9 cellular contexts compared by ENCODE assay signal in the genomic region with DNA sequence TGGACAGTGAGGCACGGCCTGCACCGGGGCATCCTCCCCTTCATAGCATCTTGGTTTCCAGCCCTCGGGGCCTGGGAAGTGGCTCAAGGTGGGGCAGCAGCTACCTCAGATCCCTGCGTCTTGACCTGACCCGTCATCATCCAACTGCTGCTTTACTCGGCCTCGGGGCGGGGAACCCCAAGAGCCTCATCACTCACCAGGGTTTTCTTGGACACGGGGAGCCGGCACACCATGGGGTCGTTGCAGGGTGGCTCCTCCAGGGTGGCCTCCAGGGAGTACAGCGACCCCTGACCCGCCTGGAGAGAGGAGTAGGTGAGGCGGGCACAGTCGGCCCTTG. TPM values are rescaled to one million over a fixed set of nuclear protein-coding genes. Genes with fewer than 3 reads are reported as not detected.
DNase-seq lines count a peak whose midpoint lies in the region; ATAC-seq, FAIRE-seq and TF ChIP-seq lines count a peak whose summit lies in the region.
"Had no signal": no experiment of that assay in that cellular context is flagged by ENCODE, and none has a peak within 500 bp of the region (broad histone marks: within the 10 kb centered on the region; RNA-seq: fewer than 3 reads in every experiment).

No MANE protein-coding gene starts in this region.

- H3K27me3 ChIP-seq in K562 (ENCODE audit: control insufficient read depth in 2 of 2, insufficient read depth in 2 of 2, low read length in 2 of 2): peaks cover 0 to 10% of the 10 kb centered on the region in 2 experiments; a peak in 2 of 5 replicates
- no peaks in the 10 kb centered on the region for H3K27me3 ChIP-seq in right lobe of liver
- H3K27me3 ChIP-seq in transverse colon: peaks cover 11% of the 10 kb centered on the region

- FAIRE-seq in K562 (lab: Jason Lieb, UNC) (no peak), GM12891 (lab: Jason Lieb, UNC) (no peak), frontal cortex (lab: Jason Lieb, UNC) (no peak)

- no peak for TF ChIP-seq POLR2A in K562 (conservative IDR thresholded peaks at IDR 0.05)
- no peak for TF ChIP-seq POLR2A in right lobe of liver (IDR thresholded peaks at IDR 0.05)
- no peak for TF ChIP-seq POLR2A in transverse colon (IDR thresholded peaks at IDR 0.05)
- TF ChIP-seq POLR2A in GM12891 (IDR thresholded peaks at IDR 0.05; ENCODE audit: low read depth, low read length): no peak

- intact Hi-C loops in K562 (cut with micrococcal nuclease) (no loop called here), right lobe of liver (cut with DNase I) (no loop called here), transverse colon (cut with DNase I; ENCODE audit: low total_unique reads) (no loop called here)

- peaks cover 8 to 19% of the 10 kb centered on the region in 2 experiments; a peak in 4 of 5 replicates for H3K4me1 ChIP-seq in K562 (replicated peaks in 1 of 2; ENCODE audit: control insufficient read depth in 2 of 2, insufficient read depth in 2 of 2, low read length in 2 of 2)
- H3K4me1 ChIP-seq in right lobe of liver: peaks cover 0 to 5% (median 0%) of the 10 kb centered on the region in 4 donors
- peaks cover 5 to 18% (median 13%) of the 10 kb centered on the region in 4 donors for H3K4me1 ChIP-seq in transverse colon
- H3K4me1 ChIP-seq: Caco-2 had no signal

- no peaks in the 10 kb centered on the region for H4K20me1 ChIP-seq in K562 (replicated peaks; ENCODE audit: control insufficient read depth, insufficient read depth, low read length)

- CTCF ChIA-PET in K562 (lab: Yijun Ruan, JAX; ENCODE audit: low intra/inter-chr PET ratio): no interaction called here

- in situ Hi-C loops in K562 (cut with MboI): loop anchor here (5.0 kb wide), 1 partner anchor 270 kb away; no protein-coding TSS in a partner anchor
- in situ Hi-C loops in transverse colon (cut with MboI; ENCODE audit: low pct_ligation_motif_present in 1 of 4, low pct_unique_long_range_greater_than_20kb in 1 of 4, low sequenced_read_pairs in 3 of 4): loop anchor here in 2 of 4 donors (10.0 to 25.0 kb wide), 2 partner anchors 163 to 270 kb away; a partner anchor contains a TSS

- H3K4me2 ChIP-seq in K562 (ENCODE audit: insufficient read depth, low read length): peak overlapping the region; percentile 72

- H3K36me3 ChIP-seq in K562 (ENCODE audit: control insufficient read depth, insufficient read depth, low read length): no peaks in the 10 kb centered on the region
- H3K36me3 ChIP-seq in right lobe of liver: no peaks in the 10 kb centered on the region
- H3K36me3 ChIP-seq in transverse colon: no peaks in the 10 kb centered on the region

- H3K4me1 Mint-ChIP-seq in activated T-cell treated with anti-CD3 and anti-CD28 coated beads, Interleukin-2, amount 50 U/mL, for 72 hours (ENCODE audit: low read depth): peaks cover 5% of the 10 kb centered on the region

- no peak for ATAC-seq in activated T-cell treated with anti-CD3 and anti-CD28 coated beads, Interleukin-2, amount 50 U/mL, for 72 hours (replicated peaks in 1 of 2)
- ATAC-seq in K562 (no peak), right lobe of liver (no peak)

- H3K36me3 Mint-ChIP-seq in activated T-cell treated with anti-CD3 and anti-CD28 coated beads, Interleukin-2, amount 50 U/mL, for 72 hours (ENCODE audit: insufficient read depth in 2 of 2): peaks cover 0 to 1% of the 10 kb centered on the region in 2 donors

- H3K4me3 ChIP-seq in K562: peak overlapping the region; percentile 48
- peak overlapping the region; percentile 65 to 70 (median 68) for H3K4me3 ChIP-seq in right lobe of liver
- H3K4me3 ChIP-seq in transverse colon: peak overlapping the region; percentile 55 to 72 (median 59)

- peak overlapping the region; percentile 80 for H3K4me3 Mint-ChIP-seq in activated T-cell treated with anti-CD3 and anti-CD28 coated beads, Interleukin-2, amount 50 U/mL, for 72 hours

- no peak overlapping the region for H3K27ac ChIP-seq in K562 (ENCODE audit: extremely low read depth, low read depth, low read length)
- no peak overlapping the region for H3K27ac ChIP-seq in right lobe of liver
- peak overlapping the region in 3 of 4 donors; percentile 28 to 72 (median 53) for H3K27ac ChIP-seq in transverse colon

- peak overlapping the region in 1 of 2 experiments; percentile 83; a peak in 2 of 4 replicates for H3K9ac ChIP-seq in K562 (ENCODE audit: insufficient read depth in 1 of 2, low read depth in 2 of 2, low read length in 2 of 2)

- no peak for TF ChIP-seq CTCF in K562 (IDR thresholded peaks at IDR 0.05 in 2 of 3, conservative IDR thresholded peaks at IDR 0.05 in 1 of 3; ENCODE audit: insufficient read depth in 2 of 3, low read depth in 1 of 3, low read length in 3 of 3)
- TF ChIP-seq CTCF in right lobe of liver (IDR thresholded peaks at IDR 0.05): no peak
- no peak for TF ChIP-seq CTCF in transverse colon (IDR thresholded peaks at IDR 0.05)

- TF ChIP-seq RAD21 in K562 (CRISPR knock-in tag; conservative IDR thresholded peaks at IDR 0.05 in 1 of 2, IDR thresholded peaks at IDR 0.05 in 1 of 2): no peak

- TF ChIP-seq EP300 in K562 (IDR thresholded peaks at IDR 0.05; ENCODE audit: low read length) (no peak), transverse colon (IDR thresholded peaks at IDR 0.05; ENCODE audit: low read depth) (no peak)

- H3K27me3 Mint-ChIP-seq in activated T-cell treated with anti-CD3 and anti-CD28 coated beads, Interleukin-2, amount 50 U/mL, for 72 hours (ENCODE audit: low read depth): peaks cover 4% of the 10 kb centered on the region

- BruUV-seq in K562 (replicated peaks; lab: Mats Ljungman, UMichigan): no TSS peak

- H3K9me3 ChIP-seq in K562 (replicated peaks; ENCODE audit: control insufficient read depth, insufficient read depth, low read depth, low read length) (no peaks in the 10 kb centered on the region), right lobe of liver (no peaks in the 10 kb centered on the region), transverse colon (no peaks in the 10 kb centered on the region)
- H3K9me3 ChIP-seq: Caco-2 had no signal

- no peaks in the 10 kb centered on the region for H3K9me1 ChIP-seq in K562 (ENCODE audit: control insufficient read depth, insufficient read depth, low read length)

- POLR2A ChIA-PET in K562 (lab: Yijun Ruan, JAX): interaction anchor here (0.5 to 1.8 kb wide), 5 partner anchors 8 to 923 kb away, joined by 3 to 5 read pairs (median 4); no protein-coding TSS in a partner anchor

- H3K27ac Mint-ChIP-seq in activated T-cell treated with anti-CD3 and anti-CD28 coated beads, Interleukin-2, amount 50 U/mL, for 72 hours: no peak overlapping the region

- peak overlapping the region; percentile 89 for H2AFZ ChIP-seq in K562 (ENCODE audit: low read depth, low read length)

- DNase-seq in activated T-cell treated with anti-CD3 and anti-CD28 coated beads, Interleukin-2, amount 50 U/mL, for 72 hours: no peak
- no peak for DNase-seq in activated T-cell treated with anti-CD3 and anti-CD28 coated beads, Interleukin-2, amount 50 U/mL, for 1 hour
- DNase-seq in K562 (ENCODE audit: extremely low read depth in 1 of 4, low spot score in 3 of 4) (no peak), right lobe of liver (no peak), transverse colon (no peak), SKM-1 (lab: John Stamatoyannopoulos, UW; ENCODE audit: unreplicated experiment) (no peak), GM12891 (ENCODE audit: insufficient read length, low spot score) (no peak), frontal cortex (ENCODE audit: low spot score in 2 of 2) (no peak)
- DNase-seq: Caco-2 had no signal

- no peaks in the 10 kb centered on the region for H3K9me3 Mint-ChIP-seq in activated T-cell treated with anti-CD3 and anti-CD28 coated beads, Interleukin-2, amount 50 U/mL, for 72 hours

- WGBS in K562 (ENCODE audit: insufficient coverage, low coverage, missing lambda C conversion rate): 25% methylated on average over 15 of the region's 15 CpGs
- WGBS in right lobe of liver (ENCODE audit: insufficient coverage, low coverage, low lambda C conversion rate, missing lambda C conversion rate): no CpG with 5 or more reads among the region's 15 CpGs
- WGBS in transverse colon (ENCODE audit: low coverage in 1 of 2), 2 donors: 71% methylated on average over 14 of the region's 15 CpGs; no CpG with 5 or more reads in 1 of the 2 donors

- no peaks in the 10 kb centered on the region for H3K79me2 ChIP-seq in K562 (ENCODE audit: control insufficient read depth, insufficient read depth, low read length)

RNA-seq across cellular contexts. Expression of a gene that starts 0.7 kb away (rescaled TPM):
- total RNA-seq in activated T-cell treated with anti-CD3 and anti-CD28 coated beads, Interleukin-2, amount 50 U/mL, for 72 hours: 1 to 10 TPM; 6.3 to 6.8 TPM
- total RNA-seq in K562 (2011; cell fraction: chromatin; rRNA removed; ENCODE audit: low replicate concordance): 11.2 and 25.9 TPM in 2 replicates
- total RNA-seq in K562 (2011; cell fraction: nucleolus; rRNA removed): 19.1 and 23.5 TPM in 2 replicates
- 14.6 and 15.1 TPM in 2 replicates for total RNA-seq in K562 (2011; cell fraction: nucleoplasm; rRNA removed)
- total RNA-seq in K562 (2014; rRNA removed): 4.0 and 5.6 TPM in 2 replicates
- 2.6 and 3.8 TPM in 2 replicates for total RNA-seq in K562 (2014; rRNA removed; fragmentation: Illumina TruSeq; extraction: Trizol)
- total RNA-seq in K562 (2015; rRNA removed; fragmentation: Illumina TruSeq; extraction: Trizol): 2.4 and 2.5 TPM in 2 replicates
- total RNA-seq in K562 (2021): 4.8 and 5.0 TPM in 2 replicates
- polyA plus RNA-seq in K562 (2011; rRNA removed): 10.5 and 13.1 TPM in 2 replicates
- 6.6 and 7.5 TPM in 2 replicates for polyA plus RNA-seq in K562 (2011; cell fraction: cytosol; rRNA removed)
- polyA plus RNA-seq in K562 (2011; cell fraction: nucleus; rRNA removed): 75.0 and 76.5 TPM in 2 replicates
- polyA plus RNA-seq in K562 (2012): 3.8 and 11.8 TPM in 2 replicates
- 2.6 and 4.2 TPM in 2 replicates for polyA plus RNA-seq in K562 (2014; fragmentation: Illumina TruSeq; extraction: Trizol)
- under 1 TPM; 0.41 to 0.55 TPM for polyA plus RNA-seq in K562 (2014; fragmentation: Nextera tagmentation; extraction: Ambion mirVana)
- 4.5 and 5.1 TPM in 2 replicates for polyA plus RNA-seq in K562 (2014; rRNA removed)
- polyA minus RNA-seq in K562 (2011; rRNA and poly(A)+ RNA removed): 3.7 and 6.3 TPM in 2 replicates
- polyA minus RNA-seq in K562 (2011; cell fraction: cytosol; rRNA and poly(A)+ RNA removed): 2.3 and 4.0 TPM in 2 replicates
- 7.3 and 8.1 TPM in 2 replicates for polyA minus RNA-seq in K562 (2011; cell fraction: nucleus; rRNA and poly(A)+ RNA removed)
- total RNA-seq in right lobe of liver: 10 to 100 TPM; 35.3 to 54.4 (median 44.7) TPM
- total RNA-seq in transverse colon: 10 to 100 TPM; 23.5 to 80.6 (median 39.0) TPM
- polyA plus RNA-seq in GM12891 (2012; ENCODE audit: low read depth, missing spikeins): 0.36 TPM
- 34.6 TPM for total RNA-seq in frontal cortex
- total RNA-seq: Caco-2 had no signal

RNA-seq across cellular contexts. Expression of a gene that starts 21.1 kb away (rescaled TPM):
- total RNA-seq in activated T-cell treated with anti-CD3 and anti-CD28 coated beads, Interleukin-2, amount 50 U/mL, for 72 hours: under 1 TPM in 1 of 2 donors, not detected in 1; 0.32 TPM
- 0.21 TPM in 1 of 2 replicates, not detected in the other for total RNA-seq in K562 (2011; cell fraction: chromatin; rRNA removed; ENCODE audit: low replicate concordance)
- total RNA-seq in K562 (2011; cell fraction: nucleolus; rRNA removed): not detected in 2 replicates
- total RNA-seq in K562 (2011; cell fraction: nucleoplasm; rRNA removed): not detected in 2 replicates
- total RNA-seq in K562 (2014; rRNA removed): not detected in 2 replicates
- not detected in 2 replicates for total RNA-seq in K562 (2014; rRNA removed; fragmentation: Illumina TruSeq; extraction: Trizol)
- not detected in 2 replicates for total RNA-seq in K562 (2015; rRNA removed; fragmentation: Illumina TruSeq; extraction: Trizol)
- not detected in 2 replicates for total RNA-seq in K562 (2021)
- not detected in 2 replicates for polyA plus RNA-seq in K562 (2011; rRNA removed)
- polyA plus RNA-seq in K562 (2011; cell fraction: cytosol; rRNA removed): not detected in 2 replicates
- polyA plus RNA-seq in K562 (2011; cell fraction: nucleus; rRNA removed): 0.04 and 0.07 TPM in 2 replicates
- not detected in 2 replicates for polyA plus RNA-seq in K562 (2012)
- polyA plus RNA-seq in K562 (2014; fragmentation: Illumina TruSeq; extraction: Trizol): not detected in 2 replicates
- polyA plus RNA-seq in K562 (2014; fragmentation: Nextera tagmentation; extraction: Ambion mirVana): not detected
- not detected in 2 replicates for polyA plus RNA-seq in K562 (2014; rRNA removed)
- not detected in 2 replicates for polyA minus RNA-seq in K562 (2011; rRNA and poly(A)+ RNA removed)
- not detected in 2 replicates for polyA minus RNA-seq in K562 (2011; cell fraction: cytosol; rRNA and poly(A)+ RNA removed)
- polyA minus RNA-seq in K562 (2011; cell fraction: nucleus; rRNA and poly(A)+ RNA removed): not detected in 2 replicates
- total RNA-seq in right lobe of liver: not detected
- total RNA-seq in transverse colon: not detected
- 0.14 TPM for polyA plus RNA-seq in GM12891 (2012; ENCODE audit: low read depth, missing spikeins)
- not detected for total RNA-seq in frontal cortex
- total RNA-seq: Caco-2 had no signal

RNA-seq across cellular contexts. Expression of a gene that starts 21.9 kb away (rescaled TPM):
- total RNA-seq in activated T-cell treated with anti-CD3 and anti-CD28 coated beads, Interleukin-2, amount 50 U/mL, for 72 hours: 10 to 100 TPM; 19.8 to 22.0 TPM
- 9.2 and 15.6 TPM in 2 replicates for total RNA-seq in K562 (2011; cell fraction: chromatin; rRNA removed; ENCODE audit: low replicate concordance)
- total RNA-seq in K562 (2011; cell fraction: nucleolus; rRNA removed): 14.1 and 15.3 TPM in 2 replicates
- 13.3 and 21.2 TPM in 2 replicates for total RNA-seq in K562 (2011; cell fraction: nucleoplasm; rRNA removed)
- total RNA-seq in K562 (2014; rRNA removed) (8.3 and 13.4 TPM in 2 replicates), K562 (2014; rRNA removed; fragmentation: Illumina TruSeq; extraction: Trizol) (1.6 and 1.7 TPM in 2 replicates), K562 (2015; rRNA removed; fragmentation: Illumina TruSeq; extraction: Trizol) (2.0 TPM in 2 replicates), K562 (2021) (9.1 and 11.2 TPM in 2 replicates), right lobe of liver (10 to 100 TPM in 1 of 6 experiments, 1 to 10 TPM in 5; 3.6 to 15.5 (median 5.8) TPM), transverse colon (10 to 100 TPM; 12.1 to 34.4 (median 13.8) TPM), frontal cortex (5.3 TPM)
- polyA plus RNA-seq in K562 (2011; rRNA removed) (3.8 and 5.9 TPM in 2 replicates), K562 (2014; fragmentation: Illumina TruSeq; extraction: Trizol) (2.7 and 3.3 TPM in 2 replicates), K562 (2014; fragmentation: Nextera tagmentation; extraction: Ambion mirVana) (under 1 TPM; 0.45 to 0.65 TPM), K562 (2014; rRNA removed) (6.3 and 7.2 TPM in 2 replicates)
- 5.9 and 12.5 TPM in 2 replicates for polyA plus RNA-seq in K562 (2011; cell fraction: cytosol; rRNA removed)
- 3.9 and 6.7 TPM in 2 replicates for polyA plus RNA-seq in K562 (2011; cell fraction: nucleus; rRNA removed)
- polyA plus RNA-seq in K562 (2012): 4.2 and 9.0 TPM in 2 replicates
- 1.2 and 1.7 TPM in 2 replicates for polyA minus RNA-seq in K562 (2011; rRNA and poly(A)+ RNA removed)
- 5.4 and 6.5 TPM in 2 replicates for polyA minus RNA-seq in K562 (2011; cell fraction: cytosol; rRNA and poly(A)+ RNA removed)
- polyA minus RNA-seq in K562 (2011; cell fraction: nucleus; rRNA and poly(A)+ RNA removed): 1.6 and 2.2 TPM in 2 replicates
- polyA plus RNA-seq in GM12891 (2012; ENCODE audit: low read depth, missing spikeins): 4.8 TPM

RNA-seq across cellular contexts. Expression of a gene that starts 25.1 kb away (rescaled TPM):
- total RNA-seq in activated T-cell treated with anti-CD3 and anti-CD28 coated beads, Interleukin-2, amount 50 U/mL, for 72 hours: under 1 TPM; 0.10 to 0.21 TPM
- 1.0 and 1.9 TPM in 2 replicates for total RNA-seq in K562 (2011; cell fraction: chromatin; rRNA removed; ENCODE audit: low replicate concordance)
- total RNA-seq in K562 (2011; cell fraction: nucleolus; rRNA removed): 1.3 and 1.7 TPM in 2 replicates
- total RNA-seq in K562 (2011; cell fraction: nucleoplasm; rRNA removed): 0.99 and 1.4 TPM in 2 replicates
- total RNA-seq in K562 (2014; rRNA removed): 0.09 and 0.33 TPM in 2 replicates
- 0.13 and 0.18 TPM in 2 replicates for total RNA-seq in K562 (2014; rRNA removed; fragmentation: Illumina TruSeq; extraction: Trizol)
- total RNA-seq in K562 (2015; rRNA removed; fragmentation: Illumina TruSeq; extraction: Trizol): 0.25 and 0.30 TPM in 2 replicates
- total RNA-seq in K562 (2021): 0.40 and 0.44 TPM in 2 replicates
- 0.06 and 0.12 TPM in 2 replicates for polyA plus RNA-seq in K562 (2011; rRNA removed)
- polyA plus RNA-seq in K562 (2011; cell fraction: cytosol; rRNA removed): 0.09 and 0.10 TPM in 2 replicates
- polyA plus RNA-seq in K562 (2011; cell fraction: nucleus; rRNA removed): 0.18 and 0.26 TPM in 2 replicates
- 0.11 and 0.20 TPM in 2 replicates for polyA plus RNA-seq in K562 (2012)
- polyA plus RNA-seq in K562 (2014; fragmentation: Illumina TruSeq; extraction: Trizol): 0.12 and 0.33 TPM in 2 replicates
- polyA plus RNA-seq in K562 (2014; fragmentation: Nextera tagmentation; extraction: Ambion mirVana): under 1 TPM in 1 of 2 experiments, not detected in 1; 0.03 TPM
- polyA plus RNA-seq in K562 (2014; rRNA removed): 0.12 TPM in 1 of 2 replicates, not detected in the other
- 0.21 and 0.32 TPM in 2 replicates for polyA minus RNA-seq in K562 (2011; rRNA and poly(A)+ RNA removed)
- polyA minus RNA-seq in K562 (2011; cell fraction: cytosol; rRNA and poly(A)+ RNA removed): 0.46 TPM in 1 of 2 replicates, not detected in the other
- polyA minus RNA-seq in K562 (2011; cell fraction: nucleus; rRNA and poly(A)+ RNA removed): 0.40 and 1.00 TPM in 2 replicates
- under 1 TPM in 5 of 6 experiments, not detected in 1; 0.07 to 0.37 (median 0.12) TPM for total RNA-seq in right lobe of liver
- under 1 TPM in 2 of 4 donors, not detected in 2; 0.32 to 0.96 TPM for total RNA-seq in transverse colon
- 0.08 TPM for polyA plus RNA-seq in GM12891 (2012; ENCODE audit: low read depth, missing spikeins)
- total RNA-seq in frontal cortex: 1.2 TPM

RNA-seq across cellular contexts. Expression of a gene that starts 25.2 kb away (rescaled TPM):
- 10 to 100 TPM; 35.1 to 38.5 TPM for total RNA-seq in activated T-cell treated with anti-CD3 and anti-CD28 coated beads, Interleukin-2, amount 50 U/mL, for 72 hours
- 99.9 and 207 TPM in 2 replicates for total RNA-seq in K562 (2011; cell fraction: chromatin; rRNA removed; ENCODE audit: low replicate concordance)
- 128 and 140 TPM in 2 replicates for total RNA-seq in K562 (2011; cell fraction: nucleolus; rRNA removed)
- 100 and 106 TPM in 2 replicates for total RNA-seq in K562 (2011; cell fraction: nucleoplasm; rRNA removed)
- total RNA-seq in K562 (2014; rRNA removed): 28.3 and 31.0 TPM in 2 replicates
- total RNA-seq in K562 (2014; rRNA removed; fragmentation: Illumina TruSeq; extraction: Trizol): 14.1 and 15.9 TPM in 2 replicates
- 23.3 and 26.8 TPM in 2 replicates for total RNA-seq in K562 (2015; rRNA removed; fragmentation: Illumina TruSeq; extraction: Trizol)
- total RNA-seq in K562 (2021): 30.5 and 31.6 TPM in 2 replicates
- 33.1 and 47.0 TPM in 2 replicates for polyA plus RNA-seq in K562 (2011; rRNA removed)
- polyA plus RNA-seq in K562 (2011; cell fraction: cytosol; rRNA removed): 37.8 and 37.9 TPM in 2 replicates
- polyA plus RNA-seq in K562 (2011; cell fraction: nucleus; rRNA removed): 174 and 231 TPM in 2 replicates
- polyA plus RNA-seq in K562 (2012): 35.9 and 57.0 TPM in 2 replicates
- polyA plus RNA-seq in K562 (2014; fragmentation: Illumina TruSeq; extraction: Trizol): 18.7 and 23.7 TPM in 2 replicates
- polyA plus RNA-seq in K562 (2014; fragmentation: Nextera tagmentation; extraction: Ambion mirVana): 1 to 10 TPM; 1.1 to 3.0 TPM
- polyA plus RNA-seq in K562 (2014; rRNA removed): 46.6 and 46.8 TPM in 2 replicates
- polyA minus RNA-seq in K562 (2011; rRNA and poly(A)+ RNA removed): 16.0 and 18.3 TPM in 2 replicates
- polyA minus RNA-seq in K562 (2011; cell fraction: cytosol; rRNA and poly(A)+ RNA removed): 15.1 and 19.8 TPM in 2 replicates
- polyA minus RNA-seq in K562 (2011; cell fraction: nucleus; rRNA and poly(A)+ RNA removed): 27.5 and 28.9 TPM in 2 replicates
- total RNA-seq in right lobe of liver: 10 to 100 TPM; 22.6 to 54.2 (median 34.3) TPM
- 10 to 100 TPM; 37.4 to 82.0 (median 49.5) TPM for total RNA-seq in transverse colon
- polyA plus RNA-seq in GM12891 (2012; ENCODE audit: low read depth, missing spikeins): 39.5 TPM
- total RNA-seq in frontal cortex: 19.2 TPM

Comparison
In these comparisons a context has a peak if more than half of its experiments do, and no peak if none do; other contexts are left out.
1. H3K27ac ChIP-seq: peak in transverse colon (3 of 4); none in K562 (single experiment) and right lobe of liver (0 of 3).
2. Peak in every context shown above with its lines, with median percentiles within 50 percentile points of each other: H3K4me3 ChIP-seq.